ENCODE assay signal across 8 cellular contexts in the genomic region with DNA sequence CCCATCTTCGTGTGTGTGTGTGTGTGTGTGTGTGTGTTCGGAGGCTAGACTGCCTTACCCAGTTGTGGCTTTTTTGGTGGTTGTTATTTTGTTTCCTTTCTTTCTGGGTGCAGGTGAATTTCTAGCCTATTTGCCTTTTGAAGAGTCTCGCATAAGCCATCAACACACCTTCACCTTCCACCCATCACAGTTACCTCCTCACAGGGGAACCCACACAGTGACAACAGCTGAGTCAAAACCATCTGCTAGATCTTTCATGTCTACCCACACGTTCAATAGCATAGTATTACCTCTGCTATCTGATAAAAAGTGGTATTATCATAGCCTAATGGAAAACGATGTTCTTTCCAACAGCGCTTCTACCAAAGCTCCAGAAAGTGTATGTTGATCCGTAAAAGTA.
"Had no signal": no experiment of that assay in that cellular context is flagged by ENCODE, and none has a peak within 500 bp of the region (broad histone marks: within the 10 kb centered on the region; RNA-seq: fewer than 3 reads in every experiment).

No MANE protein-coding gene starts in this region.

- ATAC-seq: GM23338, HCT116 had no signal

- H3K27ac Mint-ChIP-seq: GM23338, HFFc6 had no signal

- DNase-seq: H7, HFFc6, IMR-90, KG1 had no signal

- H3K4me3 Mint-ChIP-seq: GM23338, HFFc6 had no signal

- FAIRE-seq: H1, HTR-8/SVneo had no signal

- H3K9me3 Mint-ChIP-seq: HFFc6 had no signal
